10 cellular contexts compared by ENCODE assay signal in genomic region chr6:30725713-30726505, GRCh38. TPM values are rescaled to one million over a fixed set of nuclear protein-coding genes. Genes with fewer than 3 reads are reported as not detected.
A peak's percentile ranks its signal among the peaks of the same experiment; 100 is the strongest.
DNase-seq lines count a peak whose midpoint lies in the region; ATAC-seq, FAIRE-seq and TF ChIP-seq lines count a peak whose summit lies in the region.
"Had no signal": no experiment of that assay in that cellular context is flagged by ENCODE, and none has a peak within 500 bp of the region (broad histone marks: within the 10 kb centered on the region; RNA-seq: fewer than 3 reads in every experiment).

No MANE protein-coding gene starts in this region.

- no peaks in the 10 kb centered on the region for H3K27me3 ChIP-seq in bronchial epithelial cell (ENCODE audit: control insufficient read depth, insufficient read depth, low read length)

- ATAC-seq in HG03175 (IDR thresholded peaks at IDR 0.05; ENCODE audit: unreplicated experiment), result no peak
- no peak for ATAC-seq in Right ventricle myocardium superior (ENCODE audit: poor library complexity)

- peaks cover 18% of the 10 kb centered on the region for H3K36me3 ChIP-seq in bronchial epithelial cell (ENCODE audit: control insufficient read depth, insufficient read depth, low read length)

- TF ChIP-seq CTCF in bronchial epithelial cell (IDR thresholded peaks at IDR 0.05; ENCODE audit: insufficient read depth, low read length, severe bottlenecking), result no peak

- H3K4me3 ChIP-seq in bronchial epithelial cell (ENCODE audit: low read depth, low read length), result no peak overlapping the region

- intact Hi-C loops in posterior vena cava (cut with DNase I) (loop anchor here in 1 of 2 donors (5.0 to 10.0 kb wide), 2 partner anchors 101 to 156 kb away; partner anchors contain the start of genes ATAT1 and DDR1), Right ventricle myocardium superior (cut with DNase I) (no loop called here)

- FAIRE-seq in bronchial epithelial cell (lab: Jason Lieb, UNC), result no peak
- FAIRE-seq: urothelium cell line had no signal

- DNase-seq in NCI-H748 (lab: John Stamatoyannopoulos, UW; ENCODE audit: unreplicated experiment), result peak; percentile 41
- no peak for DNase-seq in NCI-H748 treated with DMSO at 0.1 percent for 48 hours (lab: John Stamatoyannopoulos, UW)
- DNase-seq in MV-4-11 (lab: John Stamatoyannopoulos, UW), result peak; percentile 20
- DNase-seq in bronchial epithelial cell (ENCODE audit: low read depth), result peak; percentile 28
- DNase-seq in posterior vena cava (ENCODE audit: low spot score), result peak; percentile 12
- DNase-seq in NCI-H1930 (lab: John Stamatoyannopoulos, UW), result no peak
- no peak for DNase-seq in Right ventricle myocardium superior
- DNase-seq: DMS153 had no signal

RNA-seq across cellular contexts. Expression of gene TUBB, which starts 5.8 kb away (rescaled TPM):
- total RNA-seq in bronchial epithelial cell, result 131 and 136 TPM in 2 replicates
- total RNA-seq in posterior vena cava, result 100 to 1,000 TPM; 342 to 378 TPM
- 179 TPM for total RNA-seq in Right ventricle myocardium superior

RNA-seq across cellular contexts. Expression of gene MDC1, which starts 8.8 kb away (rescaled TPM):
- total RNA-seq in bronchial epithelial cell, result 2.4 and 2.7 TPM in 2 replicates
- 10 to 100 TPM; 24.4 to 25.0 TPM for total RNA-seq in posterior vena cava
- 16.4 TPM for total RNA-seq in Right ventricle myocardium superior

RNA-seq across cellular contexts. Expression of gene FLOT1, which starts 16.6 kb away (rescaled TPM):
- 15.1 and 20.0 TPM in 2 replicates for total RNA-seq in bronchial epithelial cell
- total RNA-seq in posterior vena cava, result 100 to 1,000 TPM; 150 to 167 TPM
- 207 TPM for total RNA-seq in Right ventricle myocardium superior

RNA-seq across cellular contexts. Expression of gene IER3, which starts 18.4 kb away (rescaled TPM):
- 186 and 279 TPM in 2 replicates for total RNA-seq in bronchial epithelial cell
- total RNA-seq in posterior vena cava, result 10 to 100 TPM; 28.5 to 51.5 TPM
- total RNA-seq in Right ventricle myocardium superior, result 11.4 TPM

RNA-seq across cellular contexts. Expression of gene NRM, which starts 35.1 kb away (rescaled TPM):
- total RNA-seq in bronchial epithelial cell (0.26 and 0.51 TPM in 2 replicates), posterior vena cava (10 to 100 TPM; 14.6 to 15.5 TPM), Right ventricle myocardium superior (3.2 TPM)

Comparison
In these comparisons a context has a peak if more than half of its experiments do, and no peak if none do; other contexts are left out.
1. DNase-seq: peak in NCI-H748 (single experiment), MV-4-11 (single experiment), bronchial epithelial cell (single experiment) and posterior vena cava (single experiment); none in NCI-H748 treated with DMSO at 0.1 percent for 48 hours (single experiment), NCI-H1930 (0 of 2) and Right ventricle myocardium superior (single experiment).